In the genomic region with DNA sequence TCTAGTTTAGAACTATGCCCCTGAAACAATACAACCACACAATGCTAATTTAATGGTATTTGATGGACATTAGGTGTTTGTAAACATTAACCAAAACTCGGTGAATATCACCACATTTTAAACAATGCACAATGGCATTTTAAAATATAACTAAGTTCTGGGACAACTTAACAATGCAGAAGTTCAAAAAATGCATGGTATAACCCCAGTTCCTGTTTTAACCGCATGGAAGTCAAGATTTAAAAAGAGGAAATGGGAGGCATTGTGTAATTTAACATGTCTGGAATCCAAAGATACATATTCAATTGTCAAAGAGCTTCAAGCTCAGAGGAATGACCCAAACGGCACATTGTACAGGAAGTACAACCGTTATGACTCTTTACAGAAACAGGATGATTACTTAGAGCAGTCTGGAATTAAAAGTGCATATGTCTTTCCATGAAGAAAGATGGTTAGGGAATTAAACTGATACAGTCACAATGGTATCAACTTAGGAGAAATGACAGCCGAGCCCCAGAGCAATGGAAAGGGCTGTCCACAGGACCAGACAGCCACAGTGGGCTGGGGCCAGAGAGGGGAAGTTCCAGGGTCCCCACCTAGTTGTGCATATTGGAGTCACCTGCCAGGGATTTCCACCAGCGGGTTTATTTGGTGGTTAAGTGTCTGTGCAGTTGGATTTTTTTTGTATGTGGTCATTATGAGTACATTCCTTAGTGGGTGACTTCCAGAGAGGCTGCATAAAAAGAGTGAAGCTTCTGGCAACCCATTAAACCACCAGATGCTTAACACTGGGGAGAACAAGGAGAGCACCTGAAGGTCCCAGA, we compare ENCODE assay signal across 8 cellular contexts. TPM values are rescaled to one million over a fixed set of nuclear protein-coding genes. Genes with fewer than 3 reads are reported as not detected.
A peak's percentile ranks its signal among the peaks of the same experiment; 100 is the strongest.
DNase-seq lines count a peak whose midpoint lies in the region; ATAC-seq and TF ChIP-seq lines count a peak whose summit lies in the region.

No MANE protein-coding gene starts in this region.

- peak overlapping the region; percentile 78; the same call in 1 of the 2 replicates for H2AFZ ChIP-seq in SK-N-SH (ENCODE audit: low read depth)

- POLR2A ChIA-PET in SK-N-SH (lab: Yijun Ruan, JAX): no interaction called here

- WGBS in SK-N-SH (ENCODE audit: low lambda C conversion rate): 38% methylated on average over 6 of the region's 6 CpGs

- H3K27ac ChIP-seq in SK-N-SH (ENCODE audit: low read depth in 2 of 2, low read length in 1 of 2): peak overlapping the region in 1 of 2 experiments; percentile 53; a peak in 2 of 4 replicates

- peaks cover 17% of the 10 kb centered on the region for H3F3A ChIP-seq in SK-N-SH (replicated peaks; ENCODE audit: insufficient read depth)

- intact Hi-C loops in left colon (cut with DNase I, micrococcal nuclease): no loop called here

- no peak overlapping the region for H3K4me3 Mint-ChIP-seq in stimulated activated effector memory CD8-positive, alpha-beta T cell treated with anti-CD3 and anti-CD28 coated beads, Interleukin-12 subunit alpha, Interleukin-12 subunit beta, amount 100 ng/mL, for 72 hours

- no peaks in the 10 kb centered on the region for H3K9me3 ChIP-seq in SK-N-SH

- H3K36me3 Mint-ChIP-seq in stimulated activated effector memory CD8-positive, alpha-beta T cell treated with anti-CD3 and anti-CD28 coated beads, Interleukin-12 subunit alpha, Interleukin-12 subunit beta, amount 100 ng/mL, for 72 hours: peaks cover 36% of the 10 kb centered on the region

- no peak for TF ChIP-seq RAD21 in SK-N-SH (IDR thresholded peaks at IDR 0.05; ENCODE audit: low read length)

- no peak overlapping the region for H3K9ac ChIP-seq in SK-N-SH

- no peak for DNase-seq in SK-N-SH
- peak; percentile 53 for DNase-seq in fibroblast of the aortic adventitia (ENCODE audit: low read depth)
- no peak for DNase-seq in stimulated activated effector memory CD8-positive, alpha-beta T cell treated with anti-CD3 and anti-CD28 coated beads, Interleukin-12 subunit alpha, Interleukin-12 subunit beta, amount 100 ng/mL, for 72 hours (ENCODE audit: low spot score in 2 of 2)
- DNase-seq in NCI-H2196 (lab: John Stamatoyannopoulos, UW; ENCODE audit: unreplicated experiment): no peak
- no peak for DNase-seq in left colon
- no peak for DNase-seq in activated gamma-delta T cell (lab: John Stamatoyannopoulos, UW)

- no peaks in the 10 kb centered on the region for H3K79me2 ChIP-seq in SK-N-SH (ENCODE audit: insufficient read depth)

- ATAC-seq in HG02610 (IDR thresholded peaks at IDR 0.05; ENCODE audit: unreplicated experiment) (peak; percentile 30), left colon (no peak), HG02970 (IDR thresholded peaks at IDR 0.05; ENCODE audit: low FRiP score, unreplicated experiment) (no peak)
- peak; percentile 27 for ATAC-seq in stimulated activated effector memory CD8-positive, alpha-beta T cell treated with anti-CD3 and anti-CD28 coated beads, Interleukin-12 subunit alpha, Interleukin-12 subunit beta, amount 100 ng/mL, for 72 hours

- peaks cover 20% of the 10 kb centered on the region for H3K4me1 Mint-ChIP-seq in stimulated activated effector memory CD8-positive, alpha-beta T cell treated with anti-CD3 and anti-CD28 coated beads, Interleukin-12 subunit alpha, Interleukin-12 subunit beta, amount 100 ng/mL, for 72 hours

- H3K27ac Mint-ChIP-seq in stimulated activated effector memory CD8-positive, alpha-beta T cell treated with anti-CD3 and anti-CD28 coated beads, Interleukin-12 subunit alpha, Interleukin-12 subunit beta, amount 100 ng/mL, for 72 hours: peak overlapping the region; percentile 75

- no peaks in the 10 kb centered on the region for H3K9me2 ChIP-seq in SK-N-SH

- no peaks in the 10 kb centered on the region for H3K27me3 ChIP-seq in SK-N-SH (ENCODE audit: insufficient read depth)

- H3K4me3 ChIP-seq in SK-N-SH (ENCODE audit: low read depth in 2 of 2, low read length in 1 of 2) (no peak overlapping the region), fibroblast of the aortic adventitia (ENCODE audit: low read depth, low read length) (no peak overlapping the region)

- no peaks in the 10 kb centered on the region for H4K20me1 ChIP-seq in SK-N-SH (ENCODE audit: insufficient read depth)

- peaks cover 0 to 19% of the 10 kb centered on the region in 2 experiments; a peak in 1 of 4 replicates for H3K4me1 ChIP-seq in SK-N-SH (ENCODE audit: control insufficient read depth in 1 of 2, insufficient read depth in 2 of 2, low read depth in 1 of 2, low read length in 1 of 2)

- peak overlapping the region; percentile 65; the same call in 1 of the 2 replicates for H3K4me2 ChIP-seq in SK-N-SH

- CTCF ChIA-PET in SK-N-SH (lab: Yijun Ruan, JAX): interaction anchor here (1.6 to 2.6 kb wide), 2 partner anchors 12 to 52 kb away, joined by 5 to 14 read pairs; no protein-coding TSS in a partner anchor

- H3K36me3 ChIP-seq in SK-N-SH (replicated peaks in 1 of 2; ENCODE audit: control insufficient read depth in 1 of 2, insufficient read depth in 2 of 2, low read length in 1 of 2): no peaks in the 10 kb centered on the region

- no peaks in the 10 kb centered on the region for H3K9me3 Mint-ChIP-seq in stimulated activated effector memory CD8-positive, alpha-beta T cell treated with anti-CD3 and anti-CD28 coated beads, Interleukin-12 subunit alpha, Interleukin-12 subunit beta, amount 100 ng/mL, for 72 hours

- TF ChIP-seq CTCF in SK-N-SH (IDR thresholded peaks at IDR 0.05) (no peak), fibroblast of the aortic adventitia (IDR thresholded peaks at IDR 0.05; ENCODE audit: insufficient read depth, low read length) (no peak)

- TF ChIP-seq EP300 in SK-N-SH (IDR thresholded peaks at IDR 0.05; ENCODE audit: borderline replicate concordance in 1 of 2, low read depth in 1 of 2, low read length in 1 of 2): peak in 1 of 2 experiments; percentile 43; a peak in 1 of 4 replicates

TF ChIP-seq in SK-N-SH, 30 proteins besides CTCF, POLR2A, EP300 and RAD21:
- TF ChIP-seq RFX5 (IDR thresholded peaks at IDR 0.05; ENCODE audit: low read length) (no peak), MEF2A (IDR thresholded peaks at IDR 0.05; ENCODE audit: borderline replicate concordance, low read depth) (no peak), EZH2phosphoT487 (IDR thresholded peaks at IDR 0.05; ENCODE audit: borderline replicate concordance, low read depth) (no peak), FOSL2 (IDR thresholded peaks at IDR 0.05; ENCODE audit: borderline replicate concordance, low read depth) (peak; percentile 31; the same call in 1 of the 2 replicates), GABPA (IDR thresholded peaks at IDR 0.05; ENCODE audit: low read depth) (peak; percentile 27; the same call in 1 of the 2 replicates), TCF12 (IDR thresholded peaks at IDR 0.05) (peak; percentile 64), FOXM1 (IDR thresholded peaks at IDR 0.05; ENCODE audit: low read depth) (0 out of 2 replicates have a peak, but pooled peaks have one; percentile 16)
- TF ChIP-seq, protein P1, sequence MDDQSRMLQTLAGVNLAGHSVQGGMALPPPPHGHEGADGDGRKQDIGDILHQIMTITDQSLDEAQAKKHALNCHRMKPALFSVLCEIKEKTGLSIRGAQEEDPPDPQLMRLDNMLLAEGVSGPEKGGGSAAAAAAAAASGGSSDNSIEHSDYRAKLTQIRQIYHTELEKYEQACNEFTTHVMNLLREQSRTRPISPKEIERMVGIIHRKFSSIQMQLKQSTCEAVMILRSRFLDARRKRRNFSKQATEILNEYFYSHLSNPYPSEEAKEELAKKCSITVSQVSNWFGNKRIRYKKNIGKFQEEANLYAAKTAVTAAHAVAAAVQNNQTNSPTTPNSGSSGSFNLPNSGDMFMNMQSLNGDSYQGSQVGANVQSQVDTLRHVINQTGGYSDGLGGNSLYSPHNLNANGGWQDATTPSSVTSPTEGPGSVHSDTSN (IDR thresholded peaks at IDR 0.05): no peak

RNA-seq across cellular contexts. Expression of a gene that starts 7.5 kb away (rescaled TPM):
- polyA plus RNA-seq in SK-N-SH (2012; rRNA removed): 171 and 196 TPM in 2 replicates
- 173 and 196 TPM in 2 replicates for polyA plus RNA-seq in SK-N-SH (2012; cell fraction: cytosol; rRNA removed)
- polyA plus RNA-seq in SK-N-SH (2012; cell fraction: nucleus; rRNA removed): 113 and 135 TPM in 2 replicates
- total RNA-seq in fibroblast of the aortic adventitia (ENCODE audit: low replicate concordance): 226 and 233 TPM in 2 replicates
- 100 to 1,000 TPM; 206 to 380 TPM for total RNA-seq in left colon

RNA-seq across cellular contexts. Expression of a gene that starts 39.7 kb away (rescaled TPM):
- polyA plus RNA-seq in SK-N-SH (2012; rRNA removed): 0.67 and 0.77 TPM in 2 replicates
- polyA plus RNA-seq in SK-N-SH (2012; cell fraction: cytosol; rRNA removed): 0.32 and 0.75 TPM in 2 replicates
- polyA plus RNA-seq in SK-N-SH (2012; cell fraction: nucleus; rRNA removed): 2.0 TPM in 2 replicates
- 0.09 TPM in 1 of 2 replicates, not detected in the other for total RNA-seq in fibroblast of the aortic adventitia (ENCODE audit: low replicate concordance)
- total RNA-seq in left colon: 10 to 100 TPM in 1 of 2 donors, 1 to 10 TPM in 1; 6.8 to 33.1 TPM

RNA-seq across cellular contexts. Expression of a gene that starts 58.9 kb away (rescaled TPM):
- 27.1 and 42.9 TPM in 2 replicates for polyA plus RNA-seq in SK-N-SH (2012; rRNA removed)
- polyA plus RNA-seq in SK-N-SH (2012; cell fraction: cytosol; rRNA removed): 26.2 and 31.9 TPM in 2 replicates
- polyA plus RNA-seq in SK-N-SH (2012; cell fraction: nucleus; rRNA removed): 27.3 and 39.5 TPM in 2 replicates
- 6.0 and 7.4 TPM in 2 replicates for total RNA-seq in fibroblast of the aortic adventitia (ENCODE audit: low replicate concordance)
- total RNA-seq in left colon: 10 to 100 TPM; 22.3 to 30.5 TPM

Comparison
In these comparisons a context has a peak if more than half of its experiments do, and no peak if none do; other contexts are left out.
1. ATAC-seq: peak in HG02610 (single experiment) and stimulated activated effector memory CD8-positive, alpha-beta T cell treated with anti-CD3 and anti-CD28 coated beads, Interleukin-12 subunit alpha, Interleukin-12 subunit beta, amount 100 ng/mL, for 72 hours (single experiment); none in left colon (single experiment) and HG02970 (single experiment).